Comparison of ENCODE assay signal across 1 cellular context in genomic region chr2:208638059-208638458, GRCh38.
A peak's percentile ranks its signal among the peaks of the same experiment; 100 is the strongest.
TF ChIP-seq lines count a peak whose summit lies in the region.

No MANE protein-coding gene starts in this region.

TF ChIP-seq in K562, 482 proteins besides CTCF, POLR2A, EP300 and RAD21 (continued from another document and continues in another):
- TF ChIP-seq CBFA2T2 (conservative IDR thresholded peaks at IDR 0.05), result peak; percentile 86
- TF ChIP-seq NFE2L1 (tag; IDR thresholded peaks at IDR 0.05; ENCODE audit: borderline replicate concordance, low read depth), result no peak
- peak; percentile 52 for TF ChIP-seq NFIC (IDR thresholded peaks at IDR 0.05)
- TF ChIP-seq DIDO1 (tag; IDR thresholded peaks at IDR 0.05; ENCODE audit: low read depth), result no peak
- peak; percentile 92 to 93 for TF ChIP-seq KDM1A (IDR thresholded peaks at IDR 0.05)
- peak; percentile 72 for TF ChIP-seq LEF1 (IDR thresholded peaks at IDR 0.05)
- TF ChIP-seq SFPQ (IDR thresholded peaks at IDR 0.05; ENCODE audit: low read depth, low read length), result no peak
- peak; percentile 75 for TF ChIP-seq FOSL1 (tag; conservative IDR thresholded peaks at IDR 0.05)
- TF ChIP-seq SIRT6 (IDR thresholded peaks at IDR 0.05; ENCODE audit: low read depth, low read length), result no peak
- TF ChIP-seq MTA1 (IDR thresholded peaks at IDR 0.05; ENCODE audit: borderline replicate concordance), result peak; percentile 56; the same call in 1 of the 2 replicates
- no peak for TF ChIP-seq ARID3A (IDR thresholded peaks at IDR 0.05; ENCODE audit: borderline replicate concordance, low read depth, low read length)
- peak; percentile 63 for TF ChIP-seq TAL1 (IDR thresholded peaks at IDR 0.05)
- TF ChIP-seq COPS2 (conservative IDR thresholded peaks at IDR 0.05), result no peak
- TF ChIP-seq NR2C2 (CRISPR knock-in tag; IDR thresholded peaks at IDR 0.05), result no peak
- TF ChIP-seq NR2C2 (tag; IDR thresholded peaks at IDR 0.05), result peak; percentile 50; the same call in 1 of the 2 replicates
- peak; percentile 40; the same call in 1 of the 2 replicates for TF ChIP-seq HMBOX1 (IDR thresholded peaks at IDR 0.05)
- no peak for TF ChIP-seq ZBTB2 (IDR thresholded peaks at IDR 0.05)
- peak in 1 of 2 experiments; percentile 26; a peak in 1 of 4 replicates for TF ChIP-seq ARNT (IDR thresholded peaks at IDR 0.05)
- TF ChIP-seq ASH1L (IDR thresholded peaks at IDR 0.05; ENCODE audit: borderline replicate concordance, low read depth, partially characterized antibody), result no peak
- TF ChIP-seq HDAC2 (IDR thresholded peaks at IDR 0.05), result peak; percentile 63; the same call in 1 of the 2 replicates
- TF ChIP-seq ZNF280B (CRISPR knock-in tag; IDR thresholded peaks at IDR 0.05), result no peak
- TF ChIP-seq CREM (IDR thresholded peaks at IDR 0.05; ENCODE audit: low read depth), result 0 out of 2 replicates have a peak, but pooled peaks have one; percentile 18
- peak; percentile 48 for TF ChIP-seq NFE2 (IDR thresholded peaks at IDR 0.05; ENCODE audit: low read depth)
- TF ChIP-seq ZNF696 (CRISPR knock-in tag; conservative IDR thresholded peaks at IDR 0.05), result no peak
- no peak for TF ChIP-seq BRD4 (IDR thresholded peaks at IDR 0.05)
- TF ChIP-seq POLR2AphosphoS5 (IDR thresholded peaks at IDR 0.05; ENCODE audit: control insufficient read depth, insufficient read depth, low read depth, low read length), result peak; percentile 39; the same call in 1 of the 2 replicates
- peak; percentile 29 to 66; a peak in 1 of 4 replicates for TF ChIP-seq TRIM24 (IDR thresholded peaks at IDR 0.05)
- no peak for TF ChIP-seq BRF1 (IDR thresholded peaks at IDR 0.05; ENCODE audit: borderline replicate concordance, extremely low read depth, insufficient read length)
- TF ChIP-seq ZNF57 (CRISPR knock-in tag; IDR thresholded peaks at IDR 0.05), result no peak
- no peak for TF ChIP-seq REST (CRISPR knock-in tag; IDR thresholded peaks at IDR 0.05; ENCODE audit: low read depth)
- peak; percentile 68 for TF ChIP-seq ZEB2 (IDR thresholded peaks at IDR 0.05)
- peak; percentile 76 for TF ChIP-seq SOX6 (IDR thresholded peaks at IDR 0.05)
- TF ChIP-seq SMARCE1 (IDR thresholded peaks at IDR 0.05), result peak; percentile 90
- TF ChIP-seq JUND (IDR thresholded peaks at IDR 0.05; ENCODE audit: borderline replicate concordance, low read depth, low read length), result peak; percentile 86; the same call in 1 of the 2 replicates
- TF ChIP-seq JUND (tag; IDR thresholded peaks at IDR 0.05; ENCODE audit: borderline replicate concordance, low read depth, low read length), result peak; percentile 75; the same call in 1 of the 3 replicates
- TF ChIP-seq EGR1 (conservative IDR thresholded peaks at IDR 0.05), result 0 out of 2 replicates have a peak, but pooled peaks have one; percentile 12
- TF ChIP-seq MEF2A (IDR thresholded peaks at IDR 0.05; ENCODE audit: control insufficient read depth, low read depth, low read length), result no peak
- peak; percentile 30; the same call in 1 of the 2 replicates for TF ChIP-seq FOXM1 (IDR thresholded peaks at IDR 0.05; ENCODE audit: low read depth)
- no peak for TF ChIP-seq FOXM1 (CRISPR knock-in tag; IDR thresholded peaks at IDR 0.05; ENCODE audit: low read depth)
- no peak for TF ChIP-seq PATZ1 (CRISPR knock-in tag; IDR thresholded peaks at IDR 0.05; ENCODE audit: borderline replicate concordance)
- no peak for TF ChIP-seq SRSF3 (IDR thresholded peaks at IDR 0.05; ENCODE audit: insufficient read depth, low read length)
- TF ChIP-seq PBX2 (CRISPR knock-in tag; IDR thresholded peaks at IDR 0.05; ENCODE audit: low read depth), result no peak
- no peak for TF ChIP-seq PBX2 (tag; conservative IDR thresholded peaks at IDR 0.05; ENCODE audit: low read depth)
- TF ChIP-seq CEBPZ (IDR thresholded peaks at IDR 0.05; ENCODE audit: borderline replicate concordance, low read depth, low read length), result no peak
